Comparison of ENCODE assay signal across 1 cellular context in the genomic region with DNA sequence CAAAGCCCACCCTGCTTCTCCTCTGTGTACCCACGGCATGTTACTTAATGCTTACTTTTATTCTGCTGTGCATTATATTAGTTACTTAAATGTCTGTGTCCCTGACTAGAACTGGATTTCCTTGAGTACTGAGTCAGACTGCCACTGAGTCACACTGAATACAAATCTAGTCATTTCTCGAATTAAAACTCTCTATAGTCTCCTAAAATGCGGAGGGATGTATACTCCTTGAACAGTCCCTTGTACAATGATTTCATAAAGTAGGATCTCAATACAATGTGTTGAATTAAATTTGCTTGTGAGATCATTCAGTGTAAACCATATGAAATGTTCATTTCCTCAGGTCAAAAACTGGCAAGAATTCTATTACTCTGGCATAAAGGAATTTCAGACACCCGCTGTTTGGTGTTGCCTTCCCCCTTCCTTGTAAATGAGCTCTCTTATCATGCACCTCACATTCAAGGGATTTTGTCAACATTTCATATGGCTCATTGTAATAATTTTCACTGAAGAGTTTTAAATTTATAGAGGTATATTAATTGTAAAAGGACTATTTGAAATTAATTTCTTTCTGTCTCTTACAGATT.
TF ChIP-seq lines count a peak whose summit lies in the region.

No MANE protein-coding gene starts in this region.

TF ChIP-seq in K562, 482 proteins besides CTCF, POLR2A, EP300 and RAD21:
- TF ChIP-seq TCF7 (IDR thresholded peaks at IDR 0.05; ENCODE audit: borderline replicate concordance) = no peak
- TF ChIP-seq NR2C2 (CRISPR knock-in tag; IDR thresholded peaks at IDR 0.05) = no peak
- TF ChIP-seq NR2C2 (tag; IDR thresholded peaks at IDR 0.05) = no peak
- TF ChIP-seq SAP30 (IDR thresholded peaks at IDR 0.05; ENCODE audit: borderline replicate concordance, insufficient read depth, low read depth, low read length, poor library complexity, severe bottlenecking) = no peak
- no peak for TF ChIP-seq XRCC3 (IDR thresholded peaks at IDR 0.05)
